8 cellular contexts compared by ENCODE assay signal in genomic region chr9:134895849-134896833, GRCh38. TPM values are rescaled to one million over a fixed set of nuclear protein-coding genes. Genes with fewer than 3 reads are reported as not detected.
DNase-seq lines count a peak whose midpoint lies in the region; ATAC-seq and TF ChIP-seq lines count a peak whose summit lies in the region.

No MANE protein-coding gene starts in this region.

- no peaks in the 10 kb centered on the region for H3K4me1 Mint-ChIP-seq in activated T-helper 1 cell treated with anti-CD3 and anti-CD28 coated beads, Interleukin-12 subunit alpha, Interleukin-12 subunit beta, Interleukin-2, Interleukin-4 antibody, amounts not matched to agents 30 ng/mL and 10 ng/mL and 1 ng/mL, durations not matched to agents 14 hours and 24 hours and 36 hours (ENCODE audit: low read depth)

- no peak overlapping the region for H2BK15ac ChIP-seq in neuronal stem cell (ENCODE audit: low read length)

- no peak overlapping the region for H2BK5ac ChIP-seq in neuronal stem cell (ENCODE audit: low read length)

- H3K27me3 Mint-ChIP-seq in activated T-helper 1 cell treated with anti-CD3 and anti-CD28 coated beads, Interleukin-12 subunit alpha, Interleukin-12 subunit beta, Interleukin-2, Interleukin-4 antibody, amounts not matched to agents 30 ng/mL and 10 ng/mL and 1 ng/mL, durations not matched to agents 14 hours and 24 hours and 36 hours (ENCODE audit: insufficient read depth): no peaks in the 10 kb centered on the region

- no peak overlapping the region for H2AK5ac ChIP-seq in neuronal stem cell (ENCODE audit: low read depth, low read length)

- H3K4me2 ChIP-seq in neuronal stem cell (ENCODE audit: insufficient read depth, low read length, poor library complexity, severe bottlenecking): no peak overlapping the region

- H3K36me3 Mint-ChIP-seq in activated T-helper 1 cell treated with anti-CD3 and anti-CD28 coated beads, Interleukin-12 subunit alpha, Interleukin-12 subunit beta, Interleukin-2, Interleukin-4 antibody, amounts not matched to agents 30 ng/mL and 10 ng/mL and 1 ng/mL, durations not matched to agents 14 hours and 24 hours and 36 hours (ENCODE audit: low read depth): no peaks in the 10 kb centered on the region

- ATAC-seq in psoas muscle (peak; percentile 51 to 75 (median 66)), GM19328 (IDR thresholded peaks at IDR 0.05; ENCODE audit: unreplicated experiment) (no peak)

- no peak overlapping the region for H3K4me3 Mint-ChIP-seq in activated T-helper 1 cell treated with anti-CD3 and anti-CD28 coated beads, Interleukin-12 subunit alpha, Interleukin-12 subunit beta, Interleukin-2, Interleukin-4 antibody, amounts not matched to agents 30 ng/mL and 10 ng/mL and 1 ng/mL, durations not matched to agents 14 hours and 24 hours and 36 hours

- H4K91ac ChIP-seq in neuronal stem cell (ENCODE audit: low read depth, low read length, poor library complexity): no peak overlapping the region

- H3K23ac ChIP-seq in neuronal stem cell (ENCODE audit: low read depth, low read length, poor library complexity): no peak overlapping the region

- H3K27me3 ChIP-seq in psoas muscle (ENCODE audit: insufficient read depth in 3 of 3, low read length in 2 of 3): peaks cover 0 to 10% (median 0%) of the 10 kb centered on the region in 3 donors
- H3K27me3 ChIP-seq in neuronal stem cell (ENCODE audit: control insufficient read depth in 3 of 3, insufficient read depth in 3 of 3, low read depth in 1 of 3, low read length in 3 of 3): no peaks in the 10 kb centered on the region

- intact Hi-C loops in psoas muscle (cut with DNase I): no loop called here
- intact Hi-C loops in activated T-helper 1 cell treated with anti-CD3 and anti-CD28 coated beads, Interleukin-12 subunit alpha, Interleukin-12 subunit beta, Interleukin-2, Interleukin-4 antibody, amounts not matched to agents 30 ng/mL and 10 ng/mL and 1 ng/mL, durations not matched to agents 14 hours and 24 hours and 36 hours (cut with micrococcal nuclease): no loop called here

- peaks cover 17% of the 10 kb centered on the region for H3K9me3 Mint-ChIP-seq in activated T-helper 1 cell treated with anti-CD3 and anti-CD28 coated beads, Interleukin-12 subunit alpha, Interleukin-12 subunit beta, Interleukin-2, Interleukin-4 antibody, amounts not matched to agents 30 ng/mL and 10 ng/mL and 1 ng/mL, durations not matched to agents 14 hours and 24 hours and 36 hours

- DNase-seq in Daoy (ENCODE audit: low read depth) (peak; percentile 94), fibroblast of gingiva (ENCODE audit: low read depth) (peak; percentile 54), psoas muscle (peak in 1 of 2 donors; percentile 62), neuronal stem cell (ENCODE audit: low spot score) (no peak)
- no peak for DNase-seq in effector CD8-positive, alpha-beta T cell (lab: John Stamatoyannopoulos, UW)
- no peak for DNase-seq in activated T-helper 1 cell treated with anti-CD3 and anti-CD28 coated beads, Interleukin-12 subunit alpha, Interleukin-12 subunit beta, Interleukin-2, Interleukin-4 antibody, amounts not matched to agents 30 ng/mL and 10 ng/mL and 1 ng/mL, durations not matched to agents 14 hours and 24 hours and 36 hours (ENCODE audit: low spot score)

- H3K4me3 ChIP-seq in psoas muscle: no peak overlapping the region
- H3K4me3 ChIP-seq in neuronal stem cell (ENCODE audit: low read length in 2 of 2): no peak overlapping the region

- peak overlapping the region; percentile 55 for H3K27ac ChIP-seq in psoas muscle
- H3K27ac ChIP-seq in neuronal stem cell (replicated peaks; ENCODE audit: low read length): no peak overlapping the region

- no peak overlapping the region for H2BK120ac ChIP-seq in neuronal stem cell (ENCODE audit: low read depth, low read length)

- H3K9ac ChIP-seq in neuronal stem cell (ENCODE audit: low read depth, low read length, poor library complexity): no peak overlapping the region

- no peak overlapping the region for H2BK12ac ChIP-seq in neuronal stem cell (ENCODE audit: low read length)

- WGBS in psoas muscle, 3 donors: 20 to 25% (median 24%) methylated on average over 14 of the region's 14 CpGs
- no CpG with 5 or more reads among the region's 14 CpGs for WGBS in neuronal stem cell (ENCODE audit: extremely low coverage in 2 of 2, insufficient read length in 2 of 2, insufficient replicate concordance in 1 of 2), 2 donors

- no peak overlapping the region for H4K8ac ChIP-seq in neuronal stem cell (ENCODE audit: low read depth, low read length)

- TF ChIP-seq CTCF in psoas muscle (IDR thresholded peaks at IDR 0.05): no peak

- no peak overlapping the region for H3K27ac Mint-ChIP-seq in activated T-helper 1 cell treated with anti-CD3 and anti-CD28 coated beads, Interleukin-12 subunit alpha, Interleukin-12 subunit beta, Interleukin-2, Interleukin-4 antibody, amounts not matched to agents 30 ng/mL and 10 ng/mL and 1 ng/mL, durations not matched to agents 14 hours and 24 hours and 36 hours

- H2AFZ ChIP-seq in neuronal stem cell (ENCODE audit: low read length): no peak overlapping the region

- H3K4me1 ChIP-seq in psoas muscle (peaks cover 6% of the 10 kb centered on the region), neuronal stem cell (ENCODE audit: control insufficient read depth in 2 of 2, insufficient read depth in 1 of 2, low read depth in 1 of 2, low read length in 2 of 2) (no peaks in the 10 kb centered on the region)

- H3K36me3 ChIP-seq in psoas muscle (ENCODE audit: insufficient read depth in 1 of 2, low read depth in 1 of 2) (no peaks in the 10 kb centered on the region), neuronal stem cell (replicated peaks in 1 of 2; ENCODE audit: control insufficient read depth in 2 of 2, insufficient read depth in 2 of 2, low read length in 2 of 2) (peaks cover 0 to 1% of the 10 kb centered on the region in 2 donors)

- H3K79me1 ChIP-seq in neuronal stem cell (ENCODE audit: low read depth, low read length): no peaks in the 10 kb centered on the region

- no peak overlapping the region for H3K18ac ChIP-seq in neuronal stem cell (ENCODE audit: low read length)

- no peak overlapping the region for H3K14ac ChIP-seq in neuronal stem cell (ENCODE audit: low read length)

- H3K9me3 ChIP-seq in psoas muscle: no peaks in the 10 kb centered on the region
- H3K9me3 ChIP-seq in neuronal stem cell (replicated peaks in 1 of 2; ENCODE audit: control insufficient read depth in 2 of 2, insufficient read depth in 1 of 2, low read depth in 1 of 2, low read length in 2 of 2): peaks cover 0 to 19% of the 10 kb centered on the region in 2 donors

- no peak overlapping the region for H3K4ac ChIP-seq in neuronal stem cell (ENCODE audit: low read length)

TF ChIP-seq in PFSK-1, 5 proteins besides CTCF, POLR2A, EP300 and RAD21:
- no peak for TF ChIP-seq TAF1 (IDR thresholded peaks at IDR 0.05; ENCODE audit: borderline replicate concordance, insufficient read depth, low read length)
- TF ChIP-seq REST (IDR thresholded peaks at IDR 0.05; ENCODE audit: insufficient read depth in 1 of 2, low read depth in 2 of 2, low read length in 2 of 2): no peak
- TF ChIP-seq FOXP2 (optimal IDR thresholded peaks at IDR 0.05; ENCODE audit: borderline replicate concordance, extremely low read depth, extremely low read length, insufficient read depth): peak; percentile 96
- TF ChIP-seq POLR2AphosphoS5 (IDR thresholded peaks at IDR 0.05; ENCODE audit: low read depth, low read length): no peak
- TF ChIP-seq SIN3A (IDR thresholded peaks at IDR 0.05; ENCODE audit: borderline replicate concordance, insufficient read depth, low read length): no peak

RNA-seq across cellular contexts. Expression of gene FCN2, which starts 15.5 kb away (rescaled TPM):
- not detected in 2 replicates for total RNA-seq in Daoy (2014; rRNA removed; shearing (Covaris generic))
- polyA plus RNA-seq in PFSK-1 (2012; ENCODE audit: insufficient read length, low read depth): not detected
- not detected for total RNA-seq in psoas muscle
- polyA plus RNA-seq in psoas muscle: under 1 TPM in 1 of 3 donors, not detected in 2; 0.07 TPM
- polyA plus RNA-seq in neuronal stem cell (2013, experiment 1 of 2): not detected
- not detected for polyA plus RNA-seq in neuronal stem cell (2013, experiment 2 of 2)
- not detected in 2 replicates for total RNA-seq in activated T-helper 1 cell treated with anti-CD3 and anti-CD28 coated beads, Interleukin-12 subunit alpha, Interleukin-12 subunit beta, Interleukin-2, Interleukin-4 antibody, amounts not matched to agents 30 ng/mL and 10 ng/mL and 1 ng/mL, durations not matched to agents 14 hours and 24 hours and 36 hours

RNA-seq across cellular contexts. Expression of gene FCN1, which starts 21.6 kb away (rescaled TPM):
- not detected in 2 replicates for total RNA-seq in Daoy (2014; rRNA removed; shearing (Covaris generic))
- polyA plus RNA-seq in PFSK-1 (2012; ENCODE audit: insufficient read length, low read depth): not detected
- 1 to 10 TPM in 3 of 4 donors, under 1 TPM in 1; 0.82 to 3.9 (median 1.6) TPM for total RNA-seq in psoas muscle
- under 1 TPM; 0.51 to 0.66 (median 0.60) TPM for polyA plus RNA-seq in psoas muscle
- not detected for polyA plus RNA-seq in neuronal stem cell (2013, experiment 1 of 2)
- polyA plus RNA-seq in neuronal stem cell (2013, experiment 2 of 2): not detected
- not detected in 2 replicates for total RNA-seq in activated T-helper 1 cell treated with anti-CD3 and anti-CD28 coated beads, Interleukin-12 subunit alpha, Interleukin-12 subunit beta, Interleukin-2, Interleukin-4 antibody, amounts not matched to agents 30 ng/mL and 10 ng/mL and 1 ng/mL, durations not matched to agents 14 hours and 24 hours and 36 hours

Comparison
In these comparisons a context has a peak if more than half of its experiments do, and no peak if none do; other contexts are left out.
1. DNase-seq: peak in Daoy (single experiment) and fibroblast of gingiva (single experiment); none in neuronal stem cell (single experiment), effector CD8-positive, alpha-beta T cell (single experiment) and activated T-helper 1 cell treated with anti-CD3 and anti-CD28 coated beads, Interleukin-12 subunit alpha, Interleukin-12 subunit beta, Interleukin-2, Interleukin-4 antibody, amounts not matched to agents 30 ng/mL and 10 ng/mL and 1 ng/mL, durations not matched to agents 14 hours and 24 hours and 36 hours (single experiment).